In the genomic region with DNA sequence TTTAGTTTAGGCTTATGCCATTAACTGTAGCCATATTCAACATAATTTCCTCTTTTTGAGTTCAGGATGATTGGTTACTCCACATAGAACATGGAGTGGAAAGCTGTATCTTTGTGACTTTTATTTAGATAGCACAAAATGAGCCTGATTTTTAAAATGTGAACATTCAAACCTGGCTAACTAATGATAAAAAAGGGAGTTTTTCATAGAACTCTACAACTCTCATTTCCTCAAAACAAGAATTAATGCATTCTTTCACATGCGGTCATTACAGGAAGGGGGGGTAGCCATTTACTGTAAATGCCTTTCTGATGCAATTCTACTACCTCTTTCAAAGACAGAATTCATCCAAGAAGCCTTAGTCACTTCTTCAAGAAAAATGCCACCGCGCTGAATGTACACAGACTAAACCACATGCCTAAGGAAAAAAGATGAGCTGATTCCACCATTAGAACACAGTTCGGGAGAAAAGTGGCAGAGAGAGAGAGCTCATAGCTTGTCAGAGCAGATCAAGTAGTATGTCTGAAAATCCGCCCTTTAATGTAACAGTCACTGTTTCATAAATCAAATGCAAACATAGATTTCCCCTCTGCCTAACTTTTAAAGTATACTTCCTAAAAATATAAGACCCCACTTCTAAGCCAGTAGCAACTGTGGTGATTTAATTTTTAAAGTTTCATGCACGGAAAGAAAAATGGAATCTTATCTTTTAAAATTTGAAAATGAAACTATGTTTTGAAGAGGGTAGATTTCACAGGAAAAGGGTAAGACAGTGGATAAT, we compare ENCODE assay signal across 1 cellular context.
TF ChIP-seq lines count a peak whose summit lies in the region.

No MANE protein-coding gene starts in this region.

TF ChIP-seq in K562, 482 proteins besides CTCF, POLR2A, EP300 and RAD21 (continued from another document):
- TF ChIP-seq, protein P1, sequence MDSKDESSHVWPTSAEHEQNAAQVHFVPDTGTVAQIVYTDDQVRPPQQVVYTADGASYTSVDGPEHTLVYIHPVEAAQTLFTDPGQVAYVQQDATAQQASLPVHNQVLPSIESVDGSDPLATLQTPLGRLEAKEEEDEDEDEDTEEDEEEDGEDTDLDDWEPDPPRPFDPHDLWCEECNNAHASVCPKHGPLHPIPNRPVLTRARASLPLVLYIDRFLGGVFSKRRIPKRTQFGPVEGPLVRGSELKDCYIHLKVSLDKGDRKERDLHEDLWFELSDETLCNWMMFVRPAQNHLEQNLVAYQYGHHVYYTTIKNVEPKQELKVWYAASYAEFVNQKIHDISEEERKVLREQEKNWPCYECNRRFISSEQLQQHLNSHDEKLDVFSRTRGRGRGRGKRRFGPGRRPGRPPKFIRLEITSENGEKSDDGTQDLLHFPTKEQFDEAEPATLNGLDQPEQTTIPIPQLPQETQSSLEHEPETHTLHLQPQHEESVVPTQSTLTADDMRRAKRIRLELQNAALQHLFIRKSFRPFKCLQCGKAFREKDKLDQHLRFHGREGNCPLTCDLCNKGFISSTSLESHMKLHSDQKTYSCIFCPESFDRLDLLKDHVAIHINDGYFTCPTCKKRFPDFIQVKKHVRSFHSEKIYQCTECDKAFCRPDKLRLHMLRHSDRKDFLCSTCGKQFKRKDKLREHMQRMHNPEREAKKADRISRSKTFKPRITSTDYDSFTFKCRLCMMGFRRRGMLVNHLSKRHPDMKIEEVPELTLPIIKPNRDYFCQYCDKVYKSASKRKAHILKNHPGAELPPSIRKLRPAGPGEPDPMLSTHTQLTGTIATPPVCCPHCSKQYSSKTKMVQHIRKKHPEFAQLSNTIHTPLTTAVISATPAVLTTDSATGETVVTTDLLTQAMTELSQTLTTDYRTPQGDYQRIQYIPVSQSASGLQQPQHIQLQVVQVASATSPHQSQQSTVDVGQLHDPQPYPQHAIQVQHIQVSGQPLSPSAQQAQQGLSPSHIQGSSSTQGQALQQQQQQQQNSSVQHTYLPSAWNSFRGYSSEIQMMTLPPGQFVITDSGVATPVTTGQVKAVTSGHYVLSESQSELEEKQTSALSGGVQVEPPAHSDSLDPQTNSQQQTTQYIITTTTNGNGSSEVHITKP (IDR thresholded peaks at IDR 0.05; ENCODE audit: partially characterized antibody), result peak; percentile 52
- TF ChIP-seq KLF6 (CRISPR knock-in tag; IDR thresholded peaks at IDR 0.05; ENCODE audit: borderline replicate concordance) (peak; percentile 13; the same call in 1 of the 2 replicates), RNF219 (CRISPR knock-in tag; IDR thresholded peaks at IDR 0.05) (no peak), PML (IDR thresholded peaks at IDR 0.05; ENCODE audit: low read length) (0 out of 2 replicates have a peak, but pooled peaks have one; percentile 16), ZNF354B (CRISPR knock-in tag; IDR thresholded peaks at IDR 0.05) (peak; percentile 80), SNIP1 (IDR thresholded peaks at IDR 0.05; ENCODE audit: low read depth) (no peak), HIVEP1 (CRISPR knock-in tag; IDR thresholded peaks at IDR 0.05) (peak; percentile 17; the same call in 1 of the 2 replicates), HMG20B (CRISPR knock-in tag; IDR thresholded peaks at IDR 0.05) (peak; percentile 72; the same call in 1 of the 2 replicates), ZSCAN29 (IDR thresholded peaks at IDR 0.05) (no peak), BACH1 (tag; IDR thresholded peaks at IDR 0.05) (peak; percentile 89; the same call in 1 of the 2 replicates), FOS (IDR thresholded peaks at IDR 0.05; ENCODE audit: extremely low read depth, insufficient read length) (no peak), FOXK2 (conservative IDR thresholded peaks at IDR 0.05 in 1 of 2, IDR thresholded peaks at IDR 0.05 in 1 of 2; ENCODE audit: low read depth in 2 of 2) (peak; percentile 50 to 54; a peak in 2 of 4 replicates), JUN (IDR thresholded peaks at IDR 0.05; ENCODE audit: borderline replicate concordance, low read depth, low read length) (peak; percentile 88), JUN (CRISPR knock-in tag; IDR thresholded peaks at IDR 0.05; ENCODE audit: borderline replicate concordance) (no peak), ZSCAN32 (CRISPR knock-in tag; IDR thresholded peaks at IDR 0.05) (peak; percentile 92), ZNF324 (CRISPR knock-in tag; IDR thresholded peaks at IDR 0.05) (no peak), PHF20 (IDR thresholded peaks at IDR 0.05; ENCODE audit: partially characterized antibody) (no peak), SOX6 (IDR thresholded peaks at IDR 0.05) (peak; percentile 55), ELF1 (tag; IDR thresholded peaks at IDR 0.05) (peak; percentile 67), ILK (tag; IDR thresholded peaks at IDR 0.05; ENCODE audit: borderline replicate concordance, low read depth) (0 out of 2 replicates have a peak, but pooled peaks have one; percentile 2), TEAD1 (CRISPR knock-in tag; IDR thresholded peaks at IDR 0.05) (peak; percentile 72 to 76), SAP30 (IDR thresholded peaks at IDR 0.05; ENCODE audit: borderline replicate concordance, insufficient read depth, low read depth, low read length, poor library complexity, severe bottlenecking) (no peak), MAFK (IDR thresholded peaks at IDR 0.05; ENCODE audit: low read length) (peak; percentile 63; the same call in 1 of the 2 replicates), RAD51 (IDR thresholded peaks at IDR 0.05; ENCODE audit: borderline replicate concordance, low read depth) (0 out of 2 replicates have a peak, but pooled peaks have one; percentile 2), FOXJ3 (CRISPR knock-in tag; IDR thresholded peaks at IDR 0.05) (no peak), STAG1 (CRISPR knock-in tag; IDR thresholded peaks at IDR 0.05; ENCODE audit: borderline replicate concordance) (no peak), ZNF780A (CRISPR knock-in tag; IDR thresholded peaks at IDR 0.05) (0 out of 2 replicates have a peak, but pooled peaks have one; percentile 34), ZZZ3 (IDR thresholded peaks at IDR 0.05) (no peak), ZNF24 (IDR thresholded peaks at IDR 0.05) (peak; percentile 96), BRD4 (IDR thresholded peaks at IDR 0.05) (peak; percentile 98), TAF9B (IDR thresholded peaks at IDR 0.05; ENCODE audit: partially characterized antibody) (peak; percentile 36), LARP7 (IDR thresholded peaks at IDR 0.05) (no peak), ZNF239 (CRISPR knock-in tag; IDR thresholded peaks at IDR 0.05) (peak; percentile 51; the same call in 1 of the 2 replicates), ELF2 (CRISPR knock-in tag; IDR thresholded peaks at IDR 0.05) (peak; percentile 59; the same call in 1 of the 2 replicates), ZNF551 (CRISPR knock-in tag; IDR thresholded peaks at IDR 0.05) (peak; percentile 65; the same call in 1 of the 2 replicates), KLF13 (tag; IDR thresholded peaks at IDR 0.05; ENCODE audit: borderline replicate concordance, low read depth) (no peak), HMG20A (CRISPR knock-in tag; conservative IDR thresholded peaks at IDR 0.05) (peak; percentile 63; the same call in 1 of the 2 replicates), POLR2G (IDR thresholded peaks at IDR 0.05; ENCODE audit: low read depth, low read length) (peak; percentile 31; the same call in 1 of the 2 replicates), ZFX (CRISPR knock-in tag; IDR thresholded peaks at IDR 0.05) (no peak), POLR2H (tag; IDR thresholded peaks at IDR 0.05; ENCODE audit: low read depth) (peak; percentile 96; the same call in 1 of the 2 replicates), MLX (CRISPR knock-in tag; conservative IDR thresholded peaks at IDR 0.05) (no peak), COPS2 (conservative IDR thresholded peaks at IDR 0.05) (no peak), ATF3 (IDR thresholded peaks at IDR 0.05) (peak; percentile 95), ATF3 (CRISPR knock-in tag; conservative IDR thresholded peaks at IDR 0.05) (no peak), SMAD4 (CRISPR knock-in tag; conservative IDR thresholded peaks at IDR 0.05) (peak; percentile 63), HCFC1 (IDR thresholded peaks at IDR 0.05; ENCODE audit: low read depth, low read length) (0 out of 2 replicates have a peak, but pooled peaks have one; percentile 12)
- TF ChIP-seq, protein P2, sequence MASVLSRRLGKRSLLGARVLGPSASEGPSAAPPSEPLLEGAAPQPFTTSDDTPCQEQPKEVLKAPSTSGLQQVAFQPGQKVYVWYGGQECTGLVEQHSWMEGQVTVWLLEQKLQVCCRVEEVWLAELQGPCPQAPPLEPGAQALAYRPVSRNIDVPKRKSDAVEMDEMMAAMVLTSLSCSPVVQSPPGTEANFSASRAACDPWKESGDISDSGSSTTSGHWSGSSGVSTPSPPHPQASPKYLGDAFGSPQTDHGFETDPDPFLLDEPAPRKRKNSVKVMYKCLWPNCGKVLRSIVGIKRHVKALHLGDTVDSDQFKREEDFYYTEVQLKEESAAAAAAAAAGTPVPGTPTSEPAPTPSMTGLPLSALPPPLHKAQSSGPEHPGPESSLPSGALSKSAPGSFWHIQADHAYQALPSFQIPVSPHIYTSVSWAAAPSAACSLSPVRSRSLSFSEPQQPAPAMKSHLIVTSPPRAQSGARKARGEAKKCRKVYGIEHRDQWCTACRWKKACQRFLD (CRISPR knock-in tag; IDR thresholded peaks at IDR 0.05), result peak; percentile 93
- TF ChIP-seq, protein P3, sequence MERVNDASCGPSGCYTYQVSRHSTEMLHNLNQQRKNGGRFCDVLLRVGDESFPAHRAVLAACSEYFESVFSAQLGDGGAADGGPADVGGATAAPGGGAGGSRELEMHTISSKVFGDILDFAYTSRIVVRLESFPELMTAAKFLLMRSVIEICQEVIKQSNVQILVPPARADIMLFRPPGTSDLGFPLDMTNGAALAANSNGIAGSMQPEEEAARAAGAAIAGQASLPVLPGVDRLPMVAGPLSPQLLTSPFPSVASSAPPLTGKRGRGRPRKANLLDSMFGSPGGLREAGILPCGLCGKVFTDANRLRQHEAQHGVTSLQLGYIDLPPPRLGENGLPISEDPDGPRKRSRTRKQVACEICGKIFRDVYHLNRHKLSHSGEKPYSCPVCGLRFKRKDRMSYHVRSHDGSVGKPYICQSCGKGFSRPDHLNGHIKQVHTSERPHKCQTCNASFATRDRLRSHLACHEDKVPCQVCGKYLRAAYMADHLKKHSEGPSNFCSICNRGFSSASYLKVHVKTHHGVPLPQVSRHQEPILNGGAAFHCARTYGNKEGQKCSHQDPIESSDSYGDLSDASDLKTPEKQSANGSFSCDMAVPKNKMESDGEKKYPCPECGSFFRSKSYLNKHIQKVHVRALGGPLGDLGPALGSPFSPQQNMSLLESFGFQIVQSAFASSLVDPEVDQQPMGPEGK (CRISPR knock-in tag; IDR thresholded peaks at IDR 0.05; ENCODE audit: borderline replicate concordance), result no peak
- TF ChIP-seq, protein P4, sequence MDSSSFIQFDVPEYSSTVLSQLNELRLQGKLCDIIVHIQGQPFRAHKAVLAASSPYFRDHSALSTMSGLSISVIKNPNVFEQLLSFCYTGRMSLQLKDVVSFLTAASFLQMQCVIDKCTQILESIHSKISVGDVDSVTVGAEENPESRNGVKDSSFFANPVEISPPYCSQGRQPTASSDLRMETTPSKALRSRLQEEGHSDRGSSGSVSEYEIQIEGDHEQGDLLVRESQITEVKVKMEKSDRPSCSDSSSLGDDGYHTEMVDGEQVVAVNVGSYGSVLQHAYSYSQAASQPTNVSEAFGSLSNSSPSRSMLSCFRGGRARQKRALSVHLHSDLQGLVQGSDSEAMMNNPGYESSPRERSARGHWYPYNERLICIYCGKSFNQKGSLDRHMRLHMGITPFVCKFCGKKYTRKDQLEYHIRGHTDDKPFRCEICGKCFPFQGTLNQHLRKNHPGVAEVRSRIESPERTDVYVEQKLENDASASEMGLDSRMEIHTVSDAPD (CRISPR knock-in tag; IDR thresholded peaks at IDR 0.05), result no peak
